19 cellular contexts compared by ENCODE assay signal in the genomic region with DNA sequence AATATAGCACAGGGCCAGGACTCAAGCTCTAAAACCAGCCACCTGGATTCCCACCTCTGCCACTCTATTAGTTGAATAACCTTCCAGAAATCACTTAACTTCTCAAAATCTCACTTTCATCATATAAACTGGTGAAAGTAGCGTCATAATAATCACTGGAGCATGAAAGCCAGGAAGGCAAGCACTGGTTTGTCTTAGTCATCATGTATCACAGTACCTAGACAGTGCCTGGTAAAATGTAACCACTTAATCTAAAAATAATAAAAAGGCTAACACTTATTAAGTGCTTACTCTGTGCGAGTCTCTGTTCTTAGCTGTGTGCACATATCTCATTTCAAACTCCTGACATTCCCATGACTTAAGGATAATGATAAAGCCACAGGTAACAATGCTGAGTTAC.
DNase-seq lines count a peak whose midpoint lies in the region; ATAC-seq and TF ChIP-seq lines count a peak whose summit lies in the region.
"Had no signal": no experiment of that assay in that cellular context is flagged by ENCODE, and none has a peak within 500 bp of the region (broad histone marks: within the 10 kb centered on the region; RNA-seq: fewer than 3 reads in every experiment).

No MANE protein-coding gene starts in this region.

- H3K36me3 ChIP-seq in PC-3 (ENCODE audit: low read depth, low read length): no peaks in the 10 kb centered on the region
- H3K36me3 ChIP-seq: Peyer's patch had no signal

- no peaks in the 10 kb centered on the region for H3K9me2 ChIP-seq in PC-3 (replicated peaks; ENCODE audit: low read length)

- H3K9ac ChIP-seq in PC-3 (ENCODE audit: low read length): no peak overlapping the region

- ATAC-seq in GM21447 (IDR thresholded peaks at IDR 0.05; ENCODE audit: unreplicated experiment): peak; percentile 50
- no peak for ATAC-seq in PC-3
- ATAC-seq in GM18907 (IDR thresholded peaks at IDR 0.05; ENCODE audit: unreplicated experiment): no peak
- ATAC-seq in activated CD4-positive, alpha-beta T cell treated with anti-CD3 and anti-CD28 coated beads for 36 hours: no peak
- ATAC-seq: GM23338 had no signal

- no peaks in the 10 kb centered on the region for H3F3A ChIP-seq in PC-3 (ENCODE audit: low read length, unreplicated experiment)

- H3K4me3 Mint-ChIP-seq in activated CD4-positive, alpha-beta T cell treated with anti-CD3 and anti-CD28 coated beads for 36 hours: no peak overlapping the region
- H3K4me3 Mint-ChIP-seq: GM23338 had no signal

- H3K27ac ChIP-seq in PC-3 (ENCODE audit: low read length): no peak overlapping the region
- H3K27ac ChIP-seq: C4-2B, Peyer's patch had no signal

- peak; percentile 46 for DNase-seq in NCI-H2107 treated with DMSO at 0.1 percent for 48 hours (lab: John Stamatoyannopoulos, UW; ENCODE audit: unreplicated experiment)
- DNase-seq in NCI-H2107 (lab: John Stamatoyannopoulos, UW): no peak
- DNase-seq in NCI-H69 (lab: John Stamatoyannopoulos, UW): peak; percentile 33
- peak; percentile 78 for DNase-seq in renal cortical epithelial cell (ENCODE audit: low read depth)
- DNase-seq in PC-3: no peak
- no peak for DNase-seq in activated CD4-positive, alpha-beta T cell treated with anti-CD3 and anti-CD28 coated beads for 36 hours
- DNase-seq: 8988T, GF-D8, Kasumi-1, NCI-H1417 treated with DMSO at 0.1 percent for 48 hours, NCI-H2081 treated with DMSO at 0.1 percent for 48 hours, NCI-H82, Peyer's patch, SHP77 treated with DMSO at 0.1 percent for 48 hours, T-helper 2 cell had no signal

- CTCF ChIA-PET in PC-3 (lab: Charles Lee): no interaction called here
- CTCF ChIA-PET in activated CD4-positive, alpha-beta T cell treated with anti-CD3 and anti-CD28 coated beads for 36 hours (lab: Charles Lee): no interaction called here

- H4K20me1 ChIP-seq in PC-3 (ENCODE audit: low read length): no peaks in the 10 kb centered on the region

- no peaks in the 10 kb centered on the region for H3K9me3 ChIP-seq in PC-3 (ENCODE audit: low read length)
- H3K9me3 ChIP-seq: Peyer's patch had no signal

- no peak overlapping the region for H3K4me3 ChIP-seq in PC-3 (ENCODE audit: low read length)
- H3K4me3 ChIP-seq: GM23338, Peyer's patch had no signal

- H3K27me3 ChIP-seq in PC-3 (ENCODE audit: low read length): no peaks in the 10 kb centered on the region
- H3K27me3 ChIP-seq: Peyer's patch had no signal

- no peaks in the 10 kb centered on the region for H3K9me3 Mint-ChIP-seq in activated CD4-positive, alpha-beta T cell treated with anti-CD3 and anti-CD28 coated beads for 36 hours (ENCODE audit: low read depth)
- H3K9me3 Mint-ChIP-seq: GM23338 had no signal

- POLR2A ChIA-PET in PC-3 (lab: Charles Lee; ENCODE audit: unreplicated experiment): no interaction called here
- POLR2A ChIA-PET in activated CD4-positive, alpha-beta T cell treated with anti-CD3 and anti-CD28 coated beads for 36 hours (lab: Charles Lee): no interaction called here

- BruUV-seq in PC-3 (replicated peaks; lab: Mats Ljungman, UMichigan): no TSS peak

- no peak overlapping the region for H3K4me2 ChIP-seq in PC-3 (ENCODE audit: low read length)
- H3K4me2 ChIP-seq: GM23338 had no signal

- no peaks in the 10 kb centered on the region for H3K36me3 Mint-ChIP-seq in activated CD4-positive, alpha-beta T cell treated with anti-CD3 and anti-CD28 coated beads for 36 hours (ENCODE audit: low read depth)

- intact Hi-C loops in PC-3 (cut with micrococcal nuclease): no loop called here
- intact Hi-C loops in activated CD4-positive, alpha-beta T cell treated with anti-CD3 and anti-CD28 coated beads for 36 hours (cut with DNase I, micrococcal nuclease): no loop called here

- no peak overlapping the region for H3K27ac Mint-ChIP-seq in activated CD4-positive, alpha-beta T cell treated with anti-CD3 and anti-CD28 coated beads for 36 hours
- H3K27ac Mint-ChIP-seq: GM23338 had no signal

- H2AFZ ChIP-seq in PC-3 (ENCODE audit: low read length): no peak overlapping the region
- H2AFZ ChIP-seq: GM23338 had no signal

- H3K4me1 Mint-ChIP-seq in activated CD4-positive, alpha-beta T cell treated with anti-CD3 and anti-CD28 coated beads for 36 hours: no peaks in the 10 kb centered on the region

- H3K27me3 Mint-ChIP-seq in activated CD4-positive, alpha-beta T cell treated with anti-CD3 and anti-CD28 coated beads for 36 hours: no peaks in the 10 kb centered on the region

- no peaks in the 10 kb centered on the region for H3K4me1 ChIP-seq in PC-3 (ENCODE audit: insufficient read depth, low read length)
- H3K4me1 ChIP-seq: Peyer's patch had no signal

- no peaks in the 10 kb centered on the region for H3K79me2 ChIP-seq in PC-3 (ENCODE audit: low read length)

- TF ChIP-seq CTCF in PC-3 (conservative IDR thresholded peaks at IDR 0.05; ENCODE audit: low read depth, low read length): no peak

Comparison
In these comparisons a context has a peak if more than half of its experiments do, and no peak if none do; other contexts are left out.
1. DNase-seq: peak in NCI-H2107 treated with DMSO at 0.1 percent for 48 hours (single experiment), NCI-H69 (single experiment) and renal cortical epithelial cell (single experiment); none in NCI-H2107 (single experiment), PC-3 (single experiment) and activated CD4-positive, alpha-beta T cell treated with anti-CD3 and anti-CD28 coated beads for 36 hours (single experiment).